16 cellular contexts compared by ENCODE assay signal in the genomic region with DNA sequence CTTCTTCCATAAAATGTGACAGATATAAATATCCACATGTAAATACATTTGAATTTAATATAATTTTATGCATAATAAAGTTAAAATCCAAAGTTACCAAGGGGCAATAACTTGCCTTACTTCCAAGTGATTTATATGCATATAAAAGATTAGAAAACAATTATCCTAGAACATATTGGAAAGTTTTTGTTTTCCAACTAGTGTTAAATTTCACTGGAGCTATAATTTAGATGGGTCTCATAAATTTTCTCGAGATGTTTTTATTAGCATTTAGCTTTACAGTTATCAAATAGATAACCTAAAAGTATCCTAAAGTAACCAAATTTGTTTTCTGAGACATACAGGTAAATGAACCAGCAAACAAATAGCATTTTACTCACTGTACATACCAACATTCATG.
DNase-seq lines count a peak whose midpoint lies in the region; TF ChIP-seq lines count a peak whose summit lies in the region.
"Had no signal": no experiment of that assay in that cellular context is flagged by ENCODE, and none has a peak within 500 bp of the region (broad histone marks: within the 10 kb centered on the region; RNA-seq: fewer than 3 reads in every experiment).

No MANE protein-coding gene starts in this region.

- H3K27ac ChIP-seq in mesenchymal stem cell (ENCODE audit: low read length, poor library complexity, severe bottlenecking) (no peak overlapping the region), endodermal cell (ENCODE audit: low read depth, low read length) (no peak overlapping the region), esophagus muscularis mucosa (replicated peaks in 1 of 4) (no peak overlapping the region)
- H3K27ac ChIP-seq: HL-60 had no signal

- intact Hi-C loops in esophagus muscularis mucosa (cut with DNase I): no loop called here

- CTCF ChIA-PET in HEK293T (lab: Yijun Ruan, JAX): no interaction called here

- H3K27ac Mint-ChIP-seq in endodermal cell: no peak overlapping the region
- H3K27ac Mint-ChIP-seq: CD14-positive monocyte; CD8-positive, alpha-beta T cell; H9; IgD-negative memory B cell had no signal

- H3K27me3 ChIP-seq in adipocyte (replicated peaks; ENCODE audit: control insufficient read depth, insufficient read depth, low read length) (no peaks in the 10 kb centered on the region), mesenchymal stem cell (ENCODE audit: control insufficient read depth in 1 of 2, insufficient read depth in 1 of 2, low read length in 2 of 2) (no peaks in the 10 kb centered on the region), endodermal cell (ENCODE audit: control insufficient read depth, insufficient read depth, low read length, poor library complexity, severe bottlenecking) (no peaks in the 10 kb centered on the region), esophagus muscularis mucosa (no peaks in the 10 kb centered on the region)

- H3K4ac ChIP-seq in mesenchymal stem cell (ENCODE audit: low read depth in 1 of 2, low read length in 2 of 2): no peak overlapping the region

- H4K91ac ChIP-seq in mesenchymal stem cell (ENCODE audit: low read length): no peak overlapping the region

- no peak overlapping the region for H3K14ac ChIP-seq in mesenchymal stem cell (ENCODE audit: low read length in 2 of 2)

- H2AK5ac ChIP-seq in mesenchymal stem cell (ENCODE audit: low read length, severe bottlenecking): no peak overlapping the region

- H2BK5ac ChIP-seq in mesenchymal stem cell (ENCODE audit: low read depth, low read length, poor library complexity, severe bottlenecking): no peak overlapping the region

- no peaks in the 10 kb centered on the region for H3K9me3 Mint-ChIP-seq in endodermal cell
- H3K9me3 Mint-ChIP-seq: CD8-positive, alpha-beta T cell; H9; HFFc6 had no signal

- no peak overlapping the region for H2BK120ac ChIP-seq in mesenchymal stem cell (ENCODE audit: low read depth, low read length)

- DNase-seq in HEK293T (ENCODE audit: extremely low spot score): no peak
- no peak for DNase-seq in adipocyte (ENCODE audit: low read depth)
- DNase-seq in mesenchymal stem cell: no peak
- no peak for DNase-seq in endodermal cell
- DNase-seq in esophagus muscularis mucosa (ENCODE audit: extremely low spot score): no peak
- DNase-seq in SIG-M5 treated with dmso at 0.1 percent for 504 hours (lab: John Stamatoyannopoulos, UW; ENCODE audit: unreplicated experiment): no peak
- DNase-seq: CD8-positive, alpha-beta T cell; COR-L47; DND-41; GDM1; GOT3; H9 had no signal

- H4K8ac ChIP-seq in mesenchymal stem cell (ENCODE audit: low read length): no peak overlapping the region

- no peak overlapping the region for H3K4me2 ChIP-seq in mesenchymal stem cell (ENCODE audit: low read length, poor library complexity, severe bottlenecking)

- no peaks in the 10 kb centered on the region for H3K27me3 Mint-ChIP-seq in endodermal cell (ENCODE audit: insufficient read depth)

- H3K36me3 ChIP-seq in adipocyte (ENCODE audit: control insufficient read depth, insufficient read depth, low read length, severe bottlenecking): no peaks in the 10 kb centered on the region
- no peaks in the 10 kb centered on the region for H3K36me3 ChIP-seq in mesenchymal stem cell (ENCODE audit: control insufficient read depth in 1 of 2, insufficient read depth in 2 of 2, low read depth in 1 of 2, low read length in 2 of 2)
- no peaks in the 10 kb centered on the region for H3K36me3 ChIP-seq in endodermal cell (ENCODE audit: control insufficient read depth, insufficient read depth, low read length)
- H3K36me3 ChIP-seq in esophagus muscularis mucosa: no peaks in the 10 kb centered on the region

- H3K4me1 Mint-ChIP-seq in endodermal cell: no peaks in the 10 kb centered on the region
- H3K4me1 Mint-ChIP-seq: CD14-positive monocyte, IgD-negative memory B cell had no signal

- no peaks in the 10 kb centered on the region for H3K9me3 ChIP-seq in adipocyte (ENCODE audit: control insufficient read depth, low read length)
- H3K9me3 ChIP-seq in mesenchymal stem cell (ENCODE audit: control insufficient read depth, low read length): no peaks in the 10 kb centered on the region
- no peaks in the 10 kb centered on the region for H3K9me3 ChIP-seq in endodermal cell (ENCODE audit: control insufficient read depth, low read length)
- H3K9me3 ChIP-seq in esophagus muscularis mucosa: no peaks in the 10 kb centered on the region

- H2BK12ac ChIP-seq in mesenchymal stem cell (ENCODE audit: low read length in 2 of 2): no peak overlapping the region

- H3K79me1 ChIP-seq in mesenchymal stem cell (replicated peaks; ENCODE audit: low read length, poor library complexity, severe bottlenecking): no peaks in the 10 kb centered on the region

- no peak for TF ChIP-seq POLR2A in esophagus muscularis mucosa (IDR thresholded peaks at IDR 0.05; ENCODE audit: low read depth)

- H3K4me3 Mint-ChIP-seq in endodermal cell: no peak overlapping the region
- H3K4me3 Mint-ChIP-seq: CD14-positive monocyte; CD8-positive, alpha-beta T cell; H9; IgD-negative memory B cell had no signal

- H3K4me1 ChIP-seq in adipocyte (ENCODE audit: control insufficient read depth, insufficient read depth, low read length) (peaks cover 9% of the 10 kb centered on the region), mesenchymal stem cell (ENCODE audit: control insufficient read depth, insufficient read depth, low read depth, low read length) (peaks cover 2% of the 10 kb centered on the region), endodermal cell (ENCODE audit: control insufficient read depth, insufficient read depth, low read length) (no peaks in the 10 kb centered on the region), esophagus muscularis mucosa (no peaks in the 10 kb centered on the region)

- no peaks in the 10 kb centered on the region for H3K36me3 Mint-ChIP-seq in endodermal cell (ENCODE audit: low read depth)
- H3K36me3 Mint-ChIP-seq: CD14-positive monocyte; CD8-positive, alpha-beta T cell; IgD-negative memory B cell had no signal

- POLR2A ChIA-PET in HEK293T (lab: Yijun Ruan, JAX): no interaction called here

- no peak for TF ChIP-seq EP300 in esophagus muscularis mucosa (IDR thresholded peaks at IDR 0.05)

- TF ChIP-seq CTCF in endodermal cell (conservative IDR thresholded peaks at IDR 0.05) (no peak), esophagus muscularis mucosa (IDR thresholded peaks at IDR 0.05) (no peak)

- no peak overlapping the region for H2BK15ac ChIP-seq in mesenchymal stem cell (ENCODE audit: low read depth, poor library complexity, severe bottlenecking)

- no peak overlapping the region for H3K18ac ChIP-seq in mesenchymal stem cell (ENCODE audit: low read depth in 1 of 2, low read length in 2 of 2)

- WGBS in mesenchymal stem cell: no CpG with 5 or more reads among the region's 1 CpG
- WGBS in endodermal cell (ENCODE audit: insufficient coverage in 1 of 2, insufficient read length in 1 of 2), 2 experiments: 80% methylated on average over 1 of the region's 1 CpG; no CpG with 5 or more reads in 1 of the 2 experiments
- WGBS in esophagus muscularis mucosa: 89% methylated on average over 1 of the region's 1 CpG

- H3K23ac ChIP-seq in mesenchymal stem cell (ENCODE audit: low read length in 2 of 2): no peak overlapping the region

- H3K9ac ChIP-seq in adipocyte (ENCODE audit: low read length) (no peak overlapping the region), mesenchymal stem cell (ENCODE audit: low read length) (peak overlapping the region; percentile 62), endodermal cell (ENCODE audit: extremely low read depth, low read length, poor library complexity, severe bottlenecking) (no peak overlapping the region)

- peak overlapping the region; percentile 18 for H3K4me3 ChIP-seq in adipocyte (ENCODE audit: low read length)
- no peak overlapping the region for H3K4me3 ChIP-seq in mesenchymal stem cell (ENCODE audit: insufficient read depth in 1 of 2, low read depth in 1 of 2, low read length in 2 of 2)
- H3K4me3 ChIP-seq in endodermal cell (ENCODE audit: low read length): no peak overlapping the region
- H3K4me3 ChIP-seq in esophagus muscularis mucosa: no peak overlapping the region

- H2AFZ ChIP-seq in mesenchymal stem cell (ENCODE audit: low read depth, low read length): no peak overlapping the region

TF ChIP-seq in HEK293T, 16 proteins besides CTCF, POLR2A, EP300 and RAD21:
- TF ChIP-seq L3MBTL2 (conservative IDR thresholded peaks at IDR 0.05) (no peak), LEF1 (IDR thresholded peaks at IDR 0.05; ENCODE audit: borderline replicate concordance) (0 out of 2 replicates have a peak, but pooled peaks have one; percentile 35), ZNF384 (IDR thresholded peaks at IDR 0.05) (peak; percentile 44; the same call in 1 of the 2 replicates), NFRKB (IDR thresholded peaks at IDR 0.05) (no peak), TARDBP (IDR thresholded peaks at IDR 0.05) (peak; percentile 55; the same call in 1 of the 2 replicates), CTBP1 (IDR thresholded peaks at IDR 0.05; ENCODE audit: borderline replicate concordance) (peak; percentile 92), SUZ12 (IDR thresholded peaks at IDR 0.05) (no peak)
- TF ChIP-seq, protein P1, sequence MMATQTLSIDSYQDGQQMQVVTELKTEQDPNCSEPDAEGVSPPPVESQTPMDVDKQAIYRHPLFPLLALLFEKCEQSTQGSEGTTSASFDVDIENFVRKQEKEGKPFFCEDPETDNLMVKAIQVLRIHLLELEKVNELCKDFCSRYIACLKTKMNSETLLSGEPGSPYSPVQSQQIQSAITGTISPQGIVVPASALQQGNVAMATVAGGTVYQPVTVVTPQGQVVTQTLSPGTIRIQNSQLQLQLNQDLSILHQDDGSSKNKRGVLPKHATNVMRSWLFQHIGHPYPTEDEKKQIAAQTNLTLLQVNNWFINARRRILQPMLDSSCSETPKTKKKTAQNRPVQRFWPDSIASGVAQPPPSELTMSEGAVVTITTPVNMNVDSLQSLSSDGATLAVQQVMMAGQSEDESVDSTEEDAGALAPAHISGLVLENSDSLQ (IDR thresholded peaks at IDR 0.05): peak; percentile 93
